In genomic region chr2:16664809-16665745, GRCh38 we compare ENCODE assay signal across 8 cellular contexts. TPM values are rescaled to one million over a fixed set of nuclear protein-coding genes. Genes with fewer than 3 reads are reported as not detected.
A peak's percentile ranks its signal among the peaks of the same experiment; 100 is the strongest.
DNase-seq lines count a peak whose midpoint lies in the region; ATAC-seq, FAIRE-seq and TF ChIP-seq lines count a peak whose summit lies in the region.

No MANE protein-coding gene starts in this region.

- no peak overlapping the region for H3K4me3 Mint-ChIP-seq in HFFc6

- peaks cover 4% of the 10 kb centered on the region for H3K27me3 Mint-ChIP-seq in HFFc6 (ENCODE audit: insufficient read depth)

- FAIRE-seq in GM12892 (lab: Jason Lieb, UNC): no peak

- peak; percentile 11 for ATAC-seq in HG02938 (IDR thresholded peaks at IDR 0.05; ENCODE audit: unreplicated experiment)

- peaks cover 23% of the 10 kb centered on the region for H3K9me3 Mint-ChIP-seq in HFFc6

- H3K4me1 ChIP-seq in DOHH2 (ENCODE audit: control insufficient read depth, low read length) (peaks cover 64% of the 10 kb centered on the region), tibial artery (peaks cover 0 to 23% (median 15%) of the 10 kb centered on the region in 4 donors)

- 10 to 15% methylated on average over 19 to 28 of the region's 33 CpGs for WGBS in lower leg skin, 2 donors

- peak overlapping the region; percentile 99 for H3K4me2 ChIP-seq in DOHH2 (ENCODE audit: low read length)

- no peak overlapping the region for H3K27ac Mint-ChIP-seq in HFFc6

- H3K4me3 ChIP-seq in DOHH2 (ENCODE audit: low read length): peak overlapping the region; percentile 80
- H3K4me3 ChIP-seq in astrocyte of the spinal cord (ENCODE audit: low read depth, low read length): peak overlapping the region; percentile 76
- H3K4me3 ChIP-seq in lower leg skin (ENCODE audit: low read depth, poor library complexity, severe bottlenecking): peak overlapping the region; percentile 48
- H3K4me3 ChIP-seq in tibial artery: peak overlapping the region; percentile 56 to 63

- DNase-seq in astrocyte of the spinal cord (ENCODE audit: low read depth, low spot score) (no peak), lower leg skin (ENCODE audit: low spot score in 2 of 2) (no peak), tibial artery (peak; percentile 27 to 73), HFFc6 (no peak), NCI-H1694 treated with DMSO at 0.1 percent for 48 hours (lab: John Stamatoyannopoulos, UW) (no peak), GM12892 (ENCODE audit: insufficient read length) (no peak)

- H3F3A ChIP-seq in DOHH2 (ENCODE audit: control insufficient read depth, insufficient read depth): peaks cover 2% of the 10 kb centered on the region; the same call in 1 of the 2 replicates

- TF ChIP-seq POLR2A in lower leg skin (IDR thresholded peaks at IDR 0.05) (no peak), GM12892 (IDR thresholded peaks at IDR 0.05; ENCODE audit: low read depth, low read length) (no peak)

- in situ Hi-C loops in astrocyte of the spinal cord (cut with HindIII; ENCODE audit: low sequenced_read_pairs): no loop called here

- H3K9me3 ChIP-seq in DOHH2 (ENCODE audit: control insufficient read depth, insufficient read depth, low read length) (no peaks in the 10 kb centered on the region), tibial artery (no peaks in the 10 kb centered on the region)

- no peaks in the 10 kb centered on the region for H3K36me3 ChIP-seq in DOHH2 (ENCODE audit: control insufficient read depth, low read length)
- no peaks in the 10 kb centered on the region for H3K36me3 ChIP-seq in tibial artery

- peaks cover 5% of the 10 kb centered on the region; the same call in 1 of the 2 replicates for H3K27me3 ChIP-seq in DOHH2 (ENCODE audit: control insufficient read depth, low read length)
- H3K27me3 ChIP-seq in tibial artery: peaks cover 0 to 17% of the 10 kb centered on the region in 2 donors

- H3K9me2 ChIP-seq in DOHH2 (replicated peaks; ENCODE audit: control insufficient read depth, low read length): no peaks in the 10 kb centered on the region

- H3K27ac ChIP-seq in DOHH2 (ENCODE audit: low read depth, low read length): peak overlapping the region; percentile 46
- H3K27ac ChIP-seq in tibial artery: peak overlapping the region; percentile 32 to 63

- intact Hi-C loops in lower leg skin (cut with DNase I; ENCODE audit: low total_unique reads) (no loop called here), tibial artery (cut with DNase I; ENCODE audit: low total_unique reads) (no loop called here)

- 0 out of 2 replicates have a peak, but pooled peaks cover 3% of the 10 kb centered on the region for H3K36me3 Mint-ChIP-seq in HFFc6 (ENCODE audit: low read depth)

- no peaks in the 10 kb centered on the region for H4K20me1 ChIP-seq in DOHH2 (ENCODE audit: control insufficient read depth, insufficient read depth, low read depth, low read length)

- peaks cover 53% of the 10 kb centered on the region for H3K79me2 ChIP-seq in DOHH2 (ENCODE audit: control insufficient read depth, low read length)

- TF ChIP-seq CTCF in DOHH2 (IDR thresholded peaks at IDR 0.05; ENCODE audit: low read depth, low read length, poor library complexity, severe bottlenecking) (no peak), astrocyte of the spinal cord (IDR thresholded peaks at IDR 0.05; ENCODE audit: low read depth, low read length) (no peak), lower leg skin (IDR thresholded peaks at IDR 0.05) (no peak), tibial artery (IDR thresholded peaks at IDR 0.05) (no peak), HFFc6 (IDR thresholded peaks at IDR 0.05) (no peak)

- H3K4me1 Mint-ChIP-seq in HFFc6 (ENCODE audit: low read depth): no peaks in the 10 kb centered on the region

RNA-seq across cellular contexts. Expression of gene CYRIA, which starts 0.6 kb away (rescaled TPM):
- 1 to 10 TPM in 3 of 4 donors, under 1 TPM in 1; 0.80 to 5.5 (median 1.6) TPM for total RNA-seq in lower leg skin
- total RNA-seq in HFFc6 (2021; fragmentation: NEBNext Ultra II Directional; extraction: Animal tissue kit (Norgen Biotek cat#: 25700)): not detected
- polyA plus RNA-seq in GM12892 (2012; ENCODE audit: missing spikeins): 0.93 TPM

Comparison
In these comparisons a context has a peak if more than half of its experiments do, and no peak if none do; other contexts are left out.
1. DNase-seq: peak in tibial artery (2 of 2); none in astrocyte of the spinal cord (single experiment), lower leg skin (0 of 2), HFFc6 (single experiment), NCI-H1694 treated with DMSO at 0.1 percent for 48 hours (single experiment) and GM12892 (single experiment).
2. Peak in every context shown above with its lines, with median percentiles within 50 percentile points of each other: H3K4me3 ChIP-seq.